In the genomic region with DNA sequence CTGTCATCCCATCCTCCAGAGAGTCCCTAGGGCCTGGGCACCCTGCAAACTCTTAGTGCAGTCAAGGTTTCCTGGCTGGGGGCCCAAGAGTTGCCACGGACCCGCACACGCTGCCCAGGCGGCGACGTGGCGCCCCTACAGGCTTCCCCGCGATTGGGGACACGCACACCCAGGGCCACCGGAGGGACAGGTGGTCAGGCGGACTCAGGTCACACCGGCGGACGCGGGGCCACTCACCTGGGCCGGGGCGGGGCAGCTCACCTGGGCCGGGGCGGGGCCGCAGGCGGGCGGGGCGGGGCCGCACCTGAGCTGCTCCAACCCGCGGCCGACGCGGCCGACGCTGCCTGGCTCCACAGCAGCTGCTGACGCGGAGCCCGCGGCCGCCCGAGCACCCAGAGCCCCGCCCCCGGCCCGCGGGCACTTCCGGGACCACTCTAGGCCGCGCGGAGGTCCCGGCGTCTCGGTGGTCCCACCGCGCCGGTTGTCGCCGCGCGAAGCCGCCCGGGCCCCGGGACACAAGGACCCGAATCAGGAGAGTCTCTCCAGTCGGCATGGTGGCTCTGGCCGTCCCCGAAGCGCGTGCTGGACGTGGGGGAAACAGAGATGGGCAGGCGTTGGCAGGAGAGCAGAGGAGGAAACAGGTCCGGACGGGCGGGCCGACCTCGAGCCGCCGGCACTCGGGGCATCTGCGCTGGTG, we compare ENCODE assay signal across 8 cellular contexts. TPM values are rescaled to one million over a fixed set of nuclear protein-coding genes. Genes with fewer than 3 reads are reported as not detected.
DNase-seq lines count a peak whose midpoint lies in the region; ATAC-seq lines count a peak whose summit lies in the region.

A gene (minus strand): TSS at position 369 of the 697 bp plus-strand sequence. CDS start 5,972 bp downstream, outside the sequence.

- H3K27ac Mint-ChIP-seq in activated CD4-positive, alpha-beta memory T cell treated with anti-CD3 and anti-CD28 coated beads, Interleukin-2, amount 10 ng/mL, durations not matched to agents 7 days and 5 days: peak within 1 kb of the TSS; percentile 26

- H3K9me3 ChIP-seq in ectodermal cell (ENCODE audit: control insufficient read depth, low read length): no peaks in the 10 kb centered on the region

- H3K27me3 Mint-ChIP-seq in activated CD4-positive, alpha-beta memory T cell treated with anti-CD3 and anti-CD28 coated beads, Interleukin-2, amount 10 ng/mL, durations not matched to agents 7 days and 5 days: no peaks in the 10 kb centered on the region

- H3K27ac ChIP-seq in ectodermal cell (ENCODE audit: insufficient read depth, low read depth, low read length, poor library complexity, severe bottlenecking): peak within 1 kb of the TSS; percentile 58

- DNase-seq in AG08395 (ENCODE audit: low spot score) (peak; percentile 89), NCI-H774 (lab: John Stamatoyannopoulos, UW) (peak; percentile 92), lung microvascular endothelial cell (ENCODE audit: low read depth in 2 of 2) (peak; percentile 78 to 82)
- DNase-seq in activated CD4-positive, alpha-beta memory T cell treated with anti-CD3 and anti-CD28 coated beads, Interleukin-2, amount 10 ng/mL, durations not matched to agents 7 days and 5 days: peak; percentile 85
- DNase-seq in stimulated activated CD4-positive, alpha-beta T cell treated with anti-CD3 and anti-CD28 coated beads, TNF-alpha, amount 100 ng/mL, for 48 hours (ENCODE audit: low read depth in 3 of 3): peak; percentile 59 to 76 (median 60)

- H3K27me3 ChIP-seq in ectodermal cell (ENCODE audit: control insufficient read depth, insufficient read depth, low read length, poor library complexity, severe bottlenecking): no peaks in the 10 kb centered on the region

- H3K4me1 ChIP-seq in ectodermal cell (ENCODE audit: control insufficient read depth, insufficient read depth, low read length): peaks cover 6% of the 10 kb centered on the region

- H3K9me3 Mint-ChIP-seq in activated CD4-positive, alpha-beta memory T cell treated with anti-CD3 and anti-CD28 coated beads, Interleukin-2, amount 10 ng/mL, durations not matched to agents 7 days and 5 days: no peaks in the 10 kb centered on the region

- 0% methylated on average over 76 of the region's 76 CpGs for WGBS in ectodermal cell, 2 experiments

- H3K4me1 Mint-ChIP-seq in activated CD4-positive, alpha-beta memory T cell treated with anti-CD3 and anti-CD28 coated beads, Interleukin-2, amount 10 ng/mL, durations not matched to agents 7 days and 5 days: peaks cover 16% of the 10 kb centered on the region

- H3K36me3 ChIP-seq in ectodermal cell (ENCODE audit: control insufficient read depth, insufficient read depth, low read length): no peaks in the 10 kb centered on the region

- CTCF ChIA-PET in activated CD4-positive, alpha-beta memory T cell treated with anti-CD3 and anti-CD28 coated beads, Interleukin-2, amount 10 ng/mL, durations not matched to agents 7 days and 5 days (lab: Charles Lee): interaction anchor here (0.8 to 1.4 kb wide), 2 partner anchors 106 to 143 kb away, joined by 3 to 6 read pairs; a partner anchor contains a TSS

- H3K4me3 Mint-ChIP-seq in activated CD4-positive, alpha-beta memory T cell treated with anti-CD3 and anti-CD28 coated beads, Interleukin-2, amount 10 ng/mL, durations not matched to agents 7 days and 5 days: peak within 1 kb of the TSS; percentile 68

- no peaks in the 10 kb centered on the region for H3K36me3 Mint-ChIP-seq in activated CD4-positive, alpha-beta memory T cell treated with anti-CD3 and anti-CD28 coated beads, Interleukin-2, amount 10 ng/mL, durations not matched to agents 7 days and 5 days (ENCODE audit: low read depth)

- POLR2A ChIA-PET in activated CD4-positive, alpha-beta memory T cell treated with anti-CD3 and anti-CD28 coated beads, Interleukin-2, amount 10 ng/mL, durations not matched to agents 7 days and 5 days (lab: Charles Lee): interaction anchor here (0.6 to 3.2 kb wide), 5 partner anchors 12 to 57 kb away, joined by 3 to 18 read pairs (median 3); a partner anchor contains a TSS

- H3K4me3 ChIP-seq in ectodermal cell (ENCODE audit: insufficient read depth, low read depth, low read length): peak within 1 kb of the TSS; percentile 86

- peak; percentile 65 for ATAC-seq in GM18907 (IDR thresholded peaks at IDR 0.05; ENCODE audit: unreplicated experiment)
- ATAC-seq in HG03280 (IDR thresholded peaks at IDR 0.05; ENCODE audit: unreplicated experiment): peak; percentile 82

RNA-seq across cellular contexts. Expression of the gene that starts here (rescaled TPM):
- 1 to 10 TPM; 1.6 to 1.8 TPM for total RNA-seq in activated CD4-positive, alpha-beta memory T cell treated with anti-CD3 and anti-CD28 coated beads, Interleukin-2, amount 10 ng/mL, durations not matched to agents 7 days and 5 days
- 5.7 TPM for polyA plus RNA-seq in ectodermal cell (2013, experiment 1 of 4)
- polyA plus RNA-seq in ectodermal cell (2013, experiment 2 of 4): 6.2 TPM
- 3.6 TPM for polyA plus RNA-seq in ectodermal cell (2013, experiment 3 of 4)
- polyA plus RNA-seq in ectodermal cell (2013, experiment 4 of 4): 4.8 TPM
- 1.3 and 1.8 TPM in 2 replicates for total RNA-seq in lung microvascular endothelial cell

Comparison
In these comparisons a context has a peak if more than half of its experiments do, and no peak if none do; other contexts are left out.
1. Peak in every context shown above with its lines: DNase-seq, ATAC-seq, H3K4me3 ChIP-seq and H3K27ac ChIP-seq.